In genomic region chr11:123061403-123062157, GRCh38 we compare ENCODE assay signal across 8 cellular contexts. TPM values are rescaled to one million over a fixed set of nuclear protein-coding genes. Genes with fewer than 3 reads are reported as not detected.
DNase-seq lines count a peak whose midpoint lies in the region; ATAC-seq, FAIRE-seq and TF ChIP-seq lines count a peak whose summit lies in the region.

Gene HSPA8 (minus strand): TSS chr11:123062136. CDS start chr11:123061324, 812 bp downstream.

- CTCF ChIA-PET in AG04449 (lab: Yijun Ruan, JAX), result interaction anchor here (0.7 to 2.5 kb wide), 3 partner anchors 9 to 208 kb away, joined by 3 to 9 read pairs (median 6); no protein-coding TSS in a partner anchor

- FAIRE-seq in D721Med (lab: Jason Lieb, UNC), result no peak

- TF ChIP-seq CTCF in AG04449 (IDR thresholded peaks at IDR 0.05; ENCODE audit: insufficient read depth, low read length, missing control alignments) (no peak), D721Med (IDR thresholded peaks at IDR 0.05; ENCODE audit: insufficient read depth, missing control alignments) (no peak)

- H3K4me3 ChIP-seq in AG04449 (ENCODE audit: low read depth, low read length), result peak within 1 kb of the TSS; percentile 97

- in situ Hi-C loops in KBM-7 (cut with MboI; ENCODE audit: low pct_unique_long_range_greater_than_20kb, low sequenced_read_pairs), result no loop called here

- intact Hi-C loops in T-helper 2 cell treated with Interferon-gamma antibody and Interleukin-4, amounts not matched to agents 100 ng/mL and 5 ng/mL, for 36 hours (cut with micrococcal nuclease), result loop anchor here (1.0 to 10.0 kb wide), 11 partner anchors 9 to 1893 kb away; partner anchors contain the start of genes CCDC15, GRAMD1B, SC5D and UBASH3B
- intact Hi-C loops in sciatic nerve (cut with DNase I), result no loop called here

- ATAC-seq in GM19397 (IDR thresholded peaks at IDR 0.05; ENCODE audit: unreplicated experiment), result peak; percentile 8
- ATAC-seq in sciatic nerve, result peak; percentile 16

- DNase-seq in AG04449 (ENCODE audit: low read depth, low spot score) (no peak), KBM-7 (peak; percentile 52), anterior cingulate cortex (lab: John Stamatoyannopoulos, UW) (peak in 50 of 58 donors; percentile 15 to 94 (median 61)), hepatic stellate cell (ENCODE audit: low spot score) (peak; percentile 25), sciatic nerve (ENCODE audit: low spot score) (peak; percentile 82), D721Med (ENCODE audit: insufficient read length, low spot score) (no peak)

- POLR2A ChIA-PET in AG04449 (lab: Yijun Ruan, JAX), result interaction anchor here (0.6 to 2.1 kb wide), 29 partner anchors 9 to 375 kb away, joined by 3 to 30 read pairs (median 4); no protein-coding TSS in a partner anchor

RNA-seq across cellular contexts. Expression of gene HSPA8, which starts in this region (rescaled TPM):
- total RNA-seq in T-helper 2 cell treated with Interferon-gamma antibody and Interleukin-4, amounts not matched to agents 100 ng/mL and 5 ng/mL, for 36 hours, result 2,704 and 2,726 TPM in 2 replicates
- 565 TPM for total RNA-seq in sciatic nerve

Comparison
In these comparisons a context has a peak if more than half of its experiments do, and no peak if none do; other contexts are left out.
1. DNase-seq: peak in KBM-7 (single experiment), anterior cingulate cortex (50 of 58), hepatic stellate cell (single experiment) and sciatic nerve (single experiment); none in AG04449 (single experiment) and D721Med (single experiment).